Comparison of ENCODE assay signal across 22 cellular contexts in the genomic region with DNA sequence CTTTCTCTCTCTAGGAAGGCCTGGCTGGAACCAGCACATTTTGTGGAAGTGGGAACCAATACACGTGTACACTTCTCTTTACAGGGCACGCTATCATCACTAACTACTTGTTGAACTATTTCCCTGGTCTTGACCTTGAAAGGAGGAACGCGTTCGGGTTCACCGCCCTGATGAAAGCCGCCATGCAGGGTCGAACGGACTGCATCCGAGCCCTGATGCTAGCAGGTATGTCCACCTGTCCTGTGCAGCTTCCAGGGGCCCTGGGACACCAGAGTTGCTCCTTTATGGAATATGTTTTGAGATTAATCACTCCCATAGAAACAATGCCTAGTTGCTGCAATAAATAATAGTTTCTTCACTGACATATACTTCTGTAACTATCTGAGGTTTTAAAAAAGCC.
DNase-seq lines count a peak whose midpoint lies in the region; ATAC-seq and TF ChIP-seq lines count a peak whose summit lies in the region.
"Had no signal": no experiment of that assay in that cellular context is flagged by ENCODE, and none has a peak within 500 bp of the region (broad histone marks: within the 10 kb centered on the region; RNA-seq: fewer than 3 reads in every experiment).

No MANE protein-coding gene starts in this region.

- no peaks in the 10 kb centered on the region for H3K9me3 ChIP-seq in ES-I3 (ENCODE audit: control insufficient read depth, insufficient read depth, low read length)
- H3K9me3 ChIP-seq in HUES64 (ENCODE audit: insufficient read depth, low read depth, low read length): no peaks in the 10 kb centered on the region
- H3K9me3 ChIP-seq in endodermal cell (ENCODE audit: control insufficient read depth, low read length): no peaks in the 10 kb centered on the region
- H3K9me3 ChIP-seq in T-helper 17 cell (ENCODE audit: control insufficient read depth, low read length, poor library complexity, severe bottlenecking): no peaks in the 10 kb centered on the region
- H3K9me3 ChIP-seq: Peyer's patch, suprapubic skin, upper lobe of right lung had no signal

- H3K4me1 Mint-ChIP-seq in endodermal cell (peaks cover 21% of the 10 kb centered on the region), nephron progenitor cell (peaks cover 31% of the 10 kb centered on the region), T-helper 17 cell (peaks cover 23% of the 10 kb centered on the region)
- H3K4me1 Mint-ChIP-seq: mesothelial cell of epicardium had no signal

- H3K4me3 Mint-ChIP-seq in endodermal cell (peak overlapping the region; percentile 36), nephron progenitor cell (peak overlapping the region; percentile 35), T-helper 17 cell (no peak overlapping the region)
- H3K4me3 Mint-ChIP-seq: activated naive CD4-positive, alpha-beta T cell treated with anti-CD3 and anti-CD28 coated beads for 36 hours; mesothelial cell of epicardium had no signal

- H3K9me3 Mint-ChIP-seq in endodermal cell: peaks cover 5% of the 10 kb centered on the region
- H3K9me3 Mint-ChIP-seq in nephron progenitor cell: peaks cover 12% of the 10 kb centered on the region

- H3K4me1 ChIP-seq in ES-I3 (ENCODE audit: insufficient read depth, low read length): peaks cover 42% of the 10 kb centered on the region
- H3K4me1 ChIP-seq in HUES64 (ENCODE audit: insufficient read depth, low read length): peaks cover 29% of the 10 kb centered on the region
- H3K4me1 ChIP-seq in endodermal cell (ENCODE audit: control insufficient read depth, insufficient read depth, low read length): no peaks in the 10 kb centered on the region

- peak overlapping the region; percentile 7; the same call in 1 of the 2 replicates for H3K9ac ChIP-seq in ES-I3 (ENCODE audit: low read depth, low read length)
- H3K9ac ChIP-seq in HUES64 (ENCODE audit: low read depth, low read length): peak overlapping the region; percentile 16; the same call in 1 of the 2 replicates
- no peak overlapping the region for H3K9ac ChIP-seq in endodermal cell (ENCODE audit: extremely low read depth, low read length, poor library complexity, severe bottlenecking)
- H3K9ac ChIP-seq: BLaER1 had no signal

- peak overlapping the region; percentile 63; the same call in 1 of the 2 replicates for H3K27ac ChIP-seq in HUES64 (ENCODE audit: low read depth, low read length)
- no peak overlapping the region for H3K27ac ChIP-seq in endodermal cell (ENCODE audit: low read depth, low read length)
- H3K27ac ChIP-seq: BLaER1, suprapubic skin, upper lobe of right lung had no signal

- H3K27me3 ChIP-seq in HUES64 (ENCODE audit: insufficient read depth, low read length) (no peaks in the 10 kb centered on the region), endodermal cell (ENCODE audit: control insufficient read depth, insufficient read depth, low read length, poor library complexity, severe bottlenecking) (no peaks in the 10 kb centered on the region)
- H3K27me3 ChIP-seq: BLaER1, Peyer's patch, suprapubic skin, upper lobe of right lung had no signal

- ATAC-seq in T-helper 17 cell: no peak
- no peak for ATAC-seq in GM18520 (IDR thresholded peaks at IDR 0.05; ENCODE audit: unreplicated experiment)
- ATAC-seq: left ventricle myocardium superior, upper lobe of right lung had no signal

- no peak for TF ChIP-seq CTCF in endodermal cell (conservative IDR thresholded peaks at IDR 0.05)
- TF ChIP-seq CTCF in nephron progenitor cell (IDR thresholded peaks at IDR 0.05): no peak

- H3K36me3 Mint-ChIP-seq in endodermal cell (ENCODE audit: low read depth) (peaks cover 18% of the 10 kb centered on the region), nephron progenitor cell (ENCODE audit: low read depth) (peaks cover 9% of the 10 kb centered on the region), T-helper 17 cell (ENCODE audit: low read depth) (peaks cover 9% of the 10 kb centered on the region)

- no peak for DNase-seq in endodermal cell
- DNase-seq in nephron progenitor cell: no peak
- no peak for DNase-seq in T-helper 17 cell
- no peak for DNase-seq in COLO829 (ENCODE audit: low spot score)
- no peak for DNase-seq in NCI-H446 (lab: John Stamatoyannopoulos, UW)
- DNase-seq: activated CD4-positive, alpha-beta memory T cell treated with anti-CD3 and anti-CD28 coated beads for 36 hours; activated CD8-positive, alpha-beta memory T cell treated with anti-CD3 and anti-CD28 coated beads, Interleukin-2, amount 50 U/mL, for 48 hours; activated naive CD4-positive, alpha-beta T cell treated with anti-CD3 and anti-CD28 coated beads for 36 hours; left ventricle myocardium superior; NCI-H1436; NCI-H226; Peyer's patch; SHP77; stimulated activated CD4-positive, alpha-beta T cell treated with anti-CD3 and anti-CD28 coated beads, Interleukin-15, amount 100 ng/mL, for 24 hours; stimulated activated naive CD4-positive, alpha-beta T cell treated with Interleukin-2 at 50 U/mL for 16 hours; upper lobe of right lung had no signal

- peak overlapping the region; percentile 40 for H3K4me3 ChIP-seq in HUES64 (ENCODE audit: low read length)
- no peak overlapping the region for H3K4me3 ChIP-seq in endodermal cell (ENCODE audit: low read length)
- H3K4me3 ChIP-seq: BLaER1, Peyer's patch, suprapubic skin, upper lobe of right lung had no signal

- H3K27me3 Mint-ChIP-seq in endodermal cell (ENCODE audit: insufficient read depth) (peaks cover 5% of the 10 kb centered on the region), nephron progenitor cell (ENCODE audit: low read depth, poor library complexity) (peaks cover 63% of the 10 kb centered on the region), T-helper 17 cell (no peaks in the 10 kb centered on the region)
- H3K27me3 Mint-ChIP-seq: activated CD4-positive, alpha-beta memory T cell treated with anti-CD3 and anti-CD28 coated beads for 36 hours had no signal

- WGBS in HUES64: 57% methylated on average over 10 of the region's 10 CpGs
- 77 to 83% methylated on average over 10 of the region's 10 CpGs for WGBS in endodermal cell (ENCODE audit: insufficient coverage in 1 of 2, insufficient read length in 1 of 2), 2 experiments

- no peaks in the 10 kb centered on the region for H3K36me3 ChIP-seq in ES-I3 (ENCODE audit: insufficient read depth, low read length)
- no peaks in the 10 kb centered on the region; the same call in 1 of the 2 replicates for H3K36me3 ChIP-seq in HUES64 (ENCODE audit: insufficient read depth, low read length)
- peaks cover 7% of the 10 kb centered on the region for H3K36me3 ChIP-seq in endodermal cell (ENCODE audit: control insufficient read depth, insufficient read depth, low read length)
- H3K36me3 ChIP-seq: Peyer's patch, suprapubic skin, upper lobe of right lung had no signal

- no peak overlapping the region for H3K27ac Mint-ChIP-seq in endodermal cell
- H3K27ac Mint-ChIP-seq in nephron progenitor cell: no peak overlapping the region
- no peak overlapping the region for H3K27ac Mint-ChIP-seq in T-helper 17 cell
- H3K27ac Mint-ChIP-seq: activated naive CD4-positive, alpha-beta T cell treated with anti-CD3 and anti-CD28 coated beads for 36 hours; mesothelial cell of epicardium had no signal
